Comparison of ENCODE assay signal across 24 cellular contexts in the genomic region with DNA sequence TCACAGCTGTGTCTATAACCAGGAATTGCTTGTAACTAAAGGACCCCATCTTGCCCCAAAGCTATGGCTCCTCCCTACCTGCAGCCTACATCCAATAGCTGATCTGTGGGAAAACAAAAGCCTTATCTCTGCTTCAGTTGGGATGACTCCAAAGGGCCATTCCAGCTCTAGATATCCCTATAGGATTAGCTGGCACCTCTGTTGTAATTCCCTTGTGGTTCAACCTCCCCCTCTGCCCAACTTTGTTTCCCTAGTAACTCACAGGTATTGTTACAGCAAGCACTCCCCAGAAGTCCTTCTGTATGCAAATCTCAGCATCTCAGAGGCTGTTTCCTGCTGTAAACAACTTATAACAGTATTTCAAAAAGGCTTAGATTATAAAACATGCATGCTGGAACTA.
"Had no signal": no experiment of that assay in that cellular context is flagged by ENCODE, and none has a peak within 500 bp of the region (broad histone marks: within the 10 kb centered on the region; RNA-seq: fewer than 3 reads in every experiment).

No MANE protein-coding gene starts in this region.

- H3K79me2 ChIP-seq: hepatocyte, parathyroid adenoma had no signal

- H3K9me3 ChIP-seq: left lung, neutrophil, right lobe of liver, suprapubic skin, transverse colon, upper lobe of right lung, vagina had no signal

- H3K4me1 ChIP-seq: esophagus muscularis mucosa, foreskin keratinocyte, gastroesophageal sphincter, parathyroid adenoma, right lobe of liver, suprapubic skin, transverse colon, upper lobe of right lung had no signal

- ATAC-seq: foreskin keratinocyte; gastroesophageal sphincter; heart left ventricle; left lung; naive thymus-derived CD8-positive, alpha-beta T cell; right lobe of liver; stimulated activated naive B cell treated with anti-CD40 and anti-IgM and Interleukin-4, amounts not matched to agents 10 μg/mL and 1 μg/mL and 100 μg/mL, for 72 hours; upper lobe of right lung had no signal

- H2AFZ ChIP-seq: hepatocyte, parathyroid adenoma had no signal

- H3K4me2 ChIP-seq: hepatocyte had no signal

- H3K27ac Mint-ChIP-seq: naive thymus-derived CD8-positive, alpha-beta T cell; progenitor cell of endocrine pancreas; stimulated activated naive B cell treated with anti-CD40 and anti-IgM and Interleukin-4, amounts not matched to agents 10 μg/mL and 1 μg/mL and 100 μg/mL, for 72 hours; stimulated activated naive CD8-positive, alpha-beta T cell treated with anti-CD3 and anti-CD28 coated beads, Interleukin-15, Interleukin-2, amounts not matched to agents 100 ng/mL and 50 ng/mL, for 24 hours had no signal

- H3K27me3 Mint-ChIP-seq: naive thymus-derived CD8-positive, alpha-beta T cell; progenitor cell of endocrine pancreas; stimulated activated naive B cell treated with anti-CD40 and anti-IgM and Interleukin-4, amounts not matched to agents 10 μg/mL and 1 μg/mL and 100 μg/mL, for 72 hours; stimulated activated naive CD8-positive, alpha-beta T cell treated with anti-CD3 and anti-CD28 coated beads, Interleukin-15, Interleukin-2, amounts not matched to agents 100 ng/mL and 50 ng/mL, for 24 hours had no signal

- H3K27me3 ChIP-seq: dorsolateral prefrontal cortex, esophagus muscularis mucosa, foreskin keratinocyte, gastroesophageal sphincter, heart left ventricle, hepatocyte, left lung, neutrophil, right lobe of liver, suprapubic skin, transverse colon, upper lobe of right lung, vagina had no signal

- H3K4me3 ChIP-seq: dorsolateral prefrontal cortex, esophagus muscularis mucosa, gastroesophageal sphincter, heart left ventricle, hepatocyte, left lung, right lobe of liver, suprapubic skin, transverse colon, upper lobe of right lung, vagina had no signal

- H3K4me3 Mint-ChIP-seq: naive thymus-derived CD8-positive, alpha-beta T cell; nephron progenitor cell; stimulated activated naive B cell treated with anti-CD40 and anti-IgM and Interleukin-4, amounts not matched to agents 10 μg/mL and 1 μg/mL and 100 μg/mL, for 72 hours; stimulated activated naive CD8-positive, alpha-beta T cell treated with anti-CD3 and anti-CD28 coated beads, Interleukin-15, Interleukin-2, amounts not matched to agents 100 ng/mL and 50 ng/mL, for 24 hours had no signal

- H3K9ac ChIP-seq: parathyroid adenoma had no signal

- H3K4me1 Mint-ChIP-seq: naive thymus-derived CD8-positive, alpha-beta T cell; stimulated activated naive B cell treated with anti-CD40 and anti-IgM and Interleukin-4, amounts not matched to agents 10 μg/mL and 1 μg/mL and 100 μg/mL, for 72 hours had no signal

- H3K36me3 Mint-ChIP-seq: naive thymus-derived CD8-positive, alpha-beta T cell; stimulated activated naive B cell treated with anti-CD40 and anti-IgM and Interleukin-4, amounts not matched to agents 10 μg/mL and 1 μg/mL and 100 μg/mL, for 72 hours had no signal

- H3K27ac ChIP-seq: dorsolateral prefrontal cortex, esophagus muscularis mucosa, foreskin keratinocyte, gastroesophageal sphincter, heart left ventricle, hepatocyte, left lung, neutrophil, parathyroid adenoma, right lobe of liver, suprapubic skin, transverse colon, upper lobe of right lung, vagina had no signal

- H3K36me3 ChIP-seq: esophagus muscularis mucosa, gastroesophageal sphincter, heart left ventricle, left lung, neutrophil, right lobe of liver, suprapubic skin, transverse colon, upper lobe of right lung, vagina had no signal

- DNase-seq: dorsolateral prefrontal cortex; effector CD4-positive, alpha-beta T cell; foreskin keratinocyte; heart left ventricle; kidney; left lung; naive thymus-derived CD8-positive, alpha-beta T cell; nephron progenitor cell; right lobe of liver; small intestine; stimulated activated CD4-positive, alpha-beta T cell treated with anti-CD3 and anti-CD28 coated beads, Interleukin-15, amount 100 ng/mL, for 24 hours; stimulated activated CD4-positive, alpha-beta T cell treated with anti-CD3 and anti-CD28 coated beads, Interleukin-2, amount 100 ng/mL, for 48 hours; stimulated activated naive B cell treated with anti-CD40 and anti-IgM and Interleukin-4, amounts not matched to agents 10 μg/mL and 1 μg/mL and 100 μg/mL, for 72 hours; transverse colon; upper lobe of right lung had no signal
